13 cellular contexts compared by ENCODE assay signal in genomic region chr5:5752844-5753243, GRCh38.
DNase-seq lines count a peak whose midpoint lies in the region; ATAC-seq and TF ChIP-seq lines count a peak whose summit lies in the region.
"Had no signal": no experiment of that assay in that cellular context is flagged by ENCODE, and none has a peak within 500 bp of the region (broad histone marks: within the 10 kb centered on the region; RNA-seq: fewer than 3 reads in every experiment).

No MANE protein-coding gene starts in this region.

- H3K27ac ChIP-seq in SU-DHL-6 (ENCODE audit: low read depth, low read length) = peak overlapping the region; percentile 88
- H3K27ac ChIP-seq: ascending aorta had no signal

- H3K9ac ChIP-seq in SU-DHL-6 (ENCODE audit: low read length) = peak overlapping the region; percentile 14

- peaks cover 28% of the 10 kb centered on the region for H3F3A ChIP-seq in SU-DHL-6 (ENCODE audit: insufficient read depth)

- TF ChIP-seq CTCF in SU-DHL-6 (IDR thresholded peaks at IDR 0.05; ENCODE audit: insufficient read depth, low read length, poor library complexity, severe bottlenecking) = no peak

- in situ Hi-C loops in G401 (cut with HindIII; ENCODE audit: low sequenced_read_pairs) = no loop called here

- no peaks in the 10 kb centered on the region for H3K79me2 ChIP-seq in SU-DHL-6 (ENCODE audit: insufficient read depth, low read length)

- no peaks in the 10 kb centered on the region for H4K20me1 ChIP-seq in SU-DHL-6 (ENCODE audit: low read depth, low read length)

- intact Hi-C loops in cardiac septum (cut with DNase I) = no loop called here

- no peaks in the 10 kb centered on the region for H3K36me3 ChIP-seq in SU-DHL-6 (ENCODE audit: low read length)
- H3K36me3 ChIP-seq: ascending aorta had no signal

- H3K4me2 ChIP-seq in SU-DHL-6 (ENCODE audit: low read depth, low read length, poor library complexity, severe bottlenecking) = peak overlapping the region; percentile 63

- H2AFZ ChIP-seq in SU-DHL-6 (ENCODE audit: low read depth, low read length, severe bottlenecking) = no peak overlapping the region

- H3K9me3 ChIP-seq in SU-DHL-6 (ENCODE audit: insufficient read depth, low read length) = no peaks in the 10 kb centered on the region
- H3K9me3 ChIP-seq: ascending aorta had no signal

- no peak for DNase-seq in midbrain (lab: John Stamatoyannopoulos, UW)
- no peak for DNase-seq in G401 (ENCODE audit: low spot score)
- no peak for DNase-seq in T-helper 9 cell
- DNase-seq in cardiac septum (ENCODE audit: low spot score) = no peak
- DNase-seq: CD4-positive, alpha-beta memory T cell; Karpas-422; SW 1271 had no signal

- ATAC-seq in GM18520 (IDR thresholded peaks at IDR 0.05; ENCODE audit: unreplicated experiment) = peak; percentile 63
- peak; percentile 73 for ATAC-seq in GM21515 (IDR thresholded peaks at IDR 0.05; ENCODE audit: unreplicated experiment)
- ATAC-seq in HG03064 (IDR thresholded peaks at IDR 0.05; ENCODE audit: low read depth, unreplicated experiment) = peak; percentile 57
- ATAC-seq: stimulated activated effector memory CD8-positive, alpha-beta T cell treated with anti-CD3 and anti-CD28 coated beads, Interleukin-12 subunit alpha, Interleukin-12 subunit beta, amount 100 ng/mL, for 72 hours had no signal

- peak overlapping the region; percentile 26 for H3K4me3 ChIP-seq in SU-DHL-6 (ENCODE audit: insufficient read depth, low read length, poor library complexity, severe bottlenecking)
- H3K4me3 ChIP-seq: ascending aorta had no signal

- no peaks in the 10 kb centered on the region for H3K27me3 ChIP-seq in SU-DHL-6 (ENCODE audit: low read length)
- H3K27me3 ChIP-seq: ascending aorta had no signal

- H3K9me2 ChIP-seq in SU-DHL-6 (replicated peaks; ENCODE audit: insufficient read depth, low read length) = no peaks in the 10 kb centered on the region
